Comparison of ENCODE assay signal across 13 cellular contexts in genomic region chr4:21554036-21554435, GRCh38.
DNase-seq lines count a peak whose midpoint lies in the region; ATAC-seq and TF ChIP-seq lines count a peak whose summit lies in the region.
"Had no signal": no experiment of that assay in that cellular context is flagged by ENCODE, and none has a peak within 500 bp of the region (broad histone marks: within the 10 kb centered on the region; RNA-seq: fewer than 3 reads in every experiment).

No MANE protein-coding gene starts in this region.

- H3K9ac ChIP-seq in SK-N-SH = no peak overlapping the region
- no peak overlapping the region for H3K9ac ChIP-seq in mesenchymal stem cell (ENCODE audit: low read length)
- H3K9ac ChIP-seq: BLaER1 treated with 17β-estradiol and CSF1 and Interleukin-3, amounts not matched to agents 10 nM and 100 nM had no signal

- H3K23ac ChIP-seq in mesenchymal stem cell (ENCODE audit: low read length in 2 of 2) = peak overlapping the region in 1 of 2 experiments; percentile 89

- no peak overlapping the region for H2BK5ac ChIP-seq in mesenchymal stem cell (ENCODE audit: low read depth, low read length, poor library complexity, severe bottlenecking)

- H3K9me3 ChIP-seq in SK-N-SH (no peaks in the 10 kb centered on the region), mesenchymal stem cell (ENCODE audit: control insufficient read depth, low read length) (no peaks in the 10 kb centered on the region)
- H3K9me3 ChIP-seq: BLaER1 treated with 17β-estradiol and CSF1 and Interleukin-3, amounts not matched to agents 10 nM and 100 nM had no signal

- POLR2A ChIA-PET in SK-N-SH (lab: Yijun Ruan, JAX) = no interaction called here

- peak overlapping the region in 1 of 2 experiments; percentile 37 for H3K4ac ChIP-seq in mesenchymal stem cell (ENCODE audit: low read depth in 1 of 2, low read length in 2 of 2)

- no peak for TF ChIP-seq RAD21 in SK-N-SH (IDR thresholded peaks at IDR 0.05; ENCODE audit: low read length)

- H3K9me2 ChIP-seq in SK-N-SH = no peaks in the 10 kb centered on the region

- H3K4me1 ChIP-seq in SK-N-SH (ENCODE audit: control insufficient read depth in 1 of 2, insufficient read depth in 2 of 2, low read depth in 1 of 2, low read length in 1 of 2) (peaks cover 0 to 39% of the 10 kb centered on the region in 2 experiments; a peak in 2 of 4 replicates), mesenchymal stem cell (ENCODE audit: control insufficient read depth, insufficient read depth, low read depth, low read length) (no peaks in the 10 kb centered on the region)
- H3K4me1 ChIP-seq: BLaER1 treated with 17β-estradiol and CSF1 and Interleukin-3, amounts not matched to agents 10 nM and 100 nM had no signal

- no peak overlapping the region for H4K8ac ChIP-seq in mesenchymal stem cell (ENCODE audit: low read length)

- H2AK5ac ChIP-seq in mesenchymal stem cell (ENCODE audit: low read length, severe bottlenecking) = no peak overlapping the region

- peak overlapping the region; percentile 23 to 73 for H3K18ac ChIP-seq in mesenchymal stem cell (ENCODE audit: low read depth in 1 of 2, low read length in 2 of 2)

- TF ChIP-seq CTCF in SK-N-SH (IDR thresholded peaks at IDR 0.05) = no peak

- no peak overlapping the region for H2BK15ac ChIP-seq in mesenchymal stem cell (ENCODE audit: low read depth, poor library complexity, severe bottlenecking)

- H3K4me2 ChIP-seq in SK-N-SH (no peak overlapping the region), mesenchymal stem cell (ENCODE audit: low read length, poor library complexity, severe bottlenecking) (no peak overlapping the region)
- H3K4me2 ChIP-seq: BLaER1 treated with 17β-estradiol and CSF1 and Interleukin-3, amounts not matched to agents 10 nM and 100 nM had no signal

- H3K4me3 ChIP-seq in SK-N-SH (ENCODE audit: low read depth in 2 of 2, low read length in 1 of 2) (no peak overlapping the region), mesenchymal stem cell (ENCODE audit: insufficient read depth in 1 of 2, low read depth in 1 of 2, low read length in 2 of 2) (no peak overlapping the region)
- H3K4me3 ChIP-seq: BLaER1 treated with 17β-estradiol and CSF1 and Interleukin-3, amounts not matched to agents 10 nM and 100 nM had no signal

- peak overlapping the region in 1 of 2 experiments; percentile 75 for H3K14ac ChIP-seq in mesenchymal stem cell (ENCODE audit: low read length in 2 of 2)

- no peak overlapping the region for H2AFZ ChIP-seq in SK-N-SH (ENCODE audit: low read depth)
- H2AFZ ChIP-seq in mesenchymal stem cell (ENCODE audit: low read depth, low read length) = no peak overlapping the region

- H3K79me1 ChIP-seq in mesenchymal stem cell (replicated peaks; ENCODE audit: low read length, poor library complexity, severe bottlenecking) = no peaks in the 10 kb centered on the region

- H4K20me1 ChIP-seq in SK-N-SH (ENCODE audit: insufficient read depth) = no peaks in the 10 kb centered on the region
- H4K20me1 ChIP-seq: BLaER1 treated with 17β-estradiol and CSF1 and Interleukin-3, amounts not matched to agents 10 nM and 100 nM had no signal

- ATAC-seq in SK-N-SH treated with all-trans-retinoic acid at 6 μM for 48 hours = no peak

- H3K27me3 ChIP-seq in SK-N-SH (ENCODE audit: insufficient read depth) (no peaks in the 10 kb centered on the region), mesenchymal stem cell (ENCODE audit: control insufficient read depth in 1 of 2, insufficient read depth in 1 of 2, low read length in 2 of 2) (no peaks in the 10 kb centered on the region)
- H3K27me3 ChIP-seq: BLaER1 treated with 17β-estradiol and CSF1 and Interleukin-3, amounts not matched to agents 10 nM and 100 nM had no signal

- peak overlapping the region; percentile 29 to 38 for H2BK12ac ChIP-seq in mesenchymal stem cell (ENCODE audit: low read length in 2 of 2)

- H4K91ac ChIP-seq in mesenchymal stem cell (ENCODE audit: low read length) = peak overlapping the region; percentile 73

- TF ChIP-seq EP300 in SK-N-SH (IDR thresholded peaks at IDR 0.05; ENCODE audit: borderline replicate concordance in 1 of 2, low read depth in 1 of 2, low read length in 1 of 2) = no peak

- DNase-seq in SK-N-SH (peak; percentile 2), SK-N-DZ (ENCODE audit: low spot score) (peak; percentile 23), mesenchymal stem cell (no peak), NCI-H146 treated with DMSO at 0.1 percent for 48 hours (lab: John Stamatoyannopoulos, UW; ENCODE audit: unreplicated experiment) (no peak), OCI-M2 (lab: John Stamatoyannopoulos, UW; ENCODE audit: unreplicated experiment) (no peak)
- no peak for DNase-seq in activated CD4-positive, alpha-beta T cell treated with anti-CD3 and anti-CD28 coated beads for 48 hours
- DNase-seq: CD4-positive, CD25-positive, alpha-beta regulatory T cell; DMS53; GOT3; H9 had no signal

- H3K79me2 ChIP-seq in SK-N-SH (ENCODE audit: insufficient read depth) = no peaks in the 10 kb centered on the region

- H2BK120ac ChIP-seq in mesenchymal stem cell (ENCODE audit: low read depth, low read length) = no peak overlapping the region

- no peaks in the 10 kb centered on the region for H3F3A ChIP-seq in SK-N-SH (replicated peaks; ENCODE audit: insufficient read depth)

- H3K36me3 ChIP-seq in SK-N-SH (replicated peaks in 1 of 2; ENCODE audit: control insufficient read depth in 1 of 2, insufficient read depth in 2 of 2, low read length in 1 of 2) = no peaks in the 10 kb centered on the region
- H3K36me3 ChIP-seq in mesenchymal stem cell (ENCODE audit: control insufficient read depth in 1 of 2, insufficient read depth in 2 of 2, low read depth in 1 of 2, low read length in 2 of 2) = no peaks in the 10 kb centered on the region
- H3K36me3 ChIP-seq: BLaER1 treated with 17β-estradiol and CSF1 and Interleukin-3, amounts not matched to agents 10 nM and 100 nM had no signal

- H3K27ac ChIP-seq in SK-N-SH (ENCODE audit: low read depth in 2 of 2, low read length in 1 of 2) = peak overlapping the region in 1 of 2 experiments; percentile 94; a peak in 2 of 4 replicates
- no peak overlapping the region for H3K27ac ChIP-seq in mesenchymal stem cell (ENCODE audit: low read length, poor library complexity, severe bottlenecking)
- H3K27ac ChIP-seq: 22Rv1; BLaER1 treated with 17β-estradiol and CSF1 and Interleukin-3, amounts not matched to agents 10 nM and 100 nM had no signal

- CTCF ChIA-PET in SK-N-SH (lab: Yijun Ruan, JAX) = interaction anchor here (0.9 to 1.7 kb wide), 3 partner anchors 20 to 214 kb away, joined by 3 read pairs; no protein-coding TSS in a partner anchor

TF ChIP-seq in SK-N-SH, 30 proteins besides CTCF, POLR2A, EP300 and RAD21 (continues in another document):
- TF ChIP-seq FOXM1 (IDR thresholded peaks at IDR 0.05; ENCODE audit: low read depth) = no peak
- TF ChIP-seq RFX5 (IDR thresholded peaks at IDR 0.05; ENCODE audit: low read length) = no peak
- TF ChIP-seq, protein P1, sequence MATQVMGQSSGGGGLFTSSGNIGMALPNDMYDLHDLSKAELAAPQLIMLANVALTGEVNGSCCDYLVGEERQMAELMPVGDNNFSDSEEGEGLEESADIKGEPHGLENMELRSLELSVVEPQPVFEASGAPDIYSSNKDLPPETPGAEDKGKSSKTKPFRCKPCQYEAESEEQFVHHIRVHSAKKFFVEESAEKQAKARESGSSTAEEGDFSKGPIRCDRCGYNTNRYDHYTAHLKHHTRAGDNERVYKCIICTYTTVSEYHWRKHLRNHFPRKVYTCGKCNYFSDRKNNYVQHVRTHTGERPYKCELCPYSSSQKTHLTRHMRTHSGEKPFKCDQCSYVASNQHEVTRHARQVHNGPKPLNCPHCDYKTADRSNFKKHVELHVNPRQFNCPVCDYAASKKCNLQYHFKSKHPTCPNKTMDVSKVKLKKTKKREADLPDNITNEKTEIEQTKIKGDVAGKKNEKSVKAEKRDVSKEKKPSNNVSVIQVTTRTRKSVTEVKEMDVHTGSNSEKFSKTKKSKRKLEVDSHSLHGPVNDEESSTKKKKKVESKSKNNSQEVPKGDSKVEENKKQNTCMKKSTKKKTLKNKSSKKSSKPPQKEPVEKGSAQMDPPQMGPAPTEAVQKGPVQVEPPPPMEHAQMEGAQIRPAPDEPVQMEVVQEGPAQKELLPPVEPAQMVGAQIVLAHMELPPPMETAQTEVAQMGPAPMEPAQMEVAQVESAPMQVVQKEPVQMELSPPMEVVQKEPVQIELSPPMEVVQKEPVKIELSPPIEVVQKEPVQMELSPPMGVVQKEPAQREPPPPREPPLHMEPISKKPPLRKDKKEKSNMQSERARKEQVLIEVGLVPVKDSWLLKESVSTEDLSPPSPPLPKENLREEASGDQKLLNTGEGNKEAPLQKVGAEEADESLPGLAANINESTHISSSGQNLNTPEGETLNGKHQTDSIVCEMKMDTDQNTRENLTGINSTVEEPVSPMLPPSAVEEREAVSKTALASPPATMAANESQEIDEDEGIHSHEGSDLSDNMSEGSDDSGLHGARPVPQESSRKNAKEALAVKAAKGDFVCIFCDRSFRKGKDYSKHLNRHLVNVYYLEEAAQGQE (IDR thresholded peaks at IDR 0.05; ENCODE audit: low read depth, low read length) = no peak

TF ChIP-seq in SK-N-SH treated with all-trans-retinoic acid at 6 μM for 48 hours, 23 proteins besides CTCF, POLR2A, EP300 and RAD21 (continues in another document):
- TF ChIP-seq RARB (CRISPR knock-in tag; IDR thresholded peaks at IDR 0.05) (no peak), ZFP30 (CRISPR knock-in tag; IDR thresholded peaks at IDR 0.05) (no peak), BACH2 (CRISPR knock-in tag; IDR thresholded peaks at IDR 0.05; ENCODE audit: borderline replicate concordance) (no peak), TCF4 (CRISPR knock-in tag; IDR thresholded peaks at IDR 0.05; ENCODE audit: borderline replicate concordance) (no peak)
- TF ChIP-seq, protein P2, sequence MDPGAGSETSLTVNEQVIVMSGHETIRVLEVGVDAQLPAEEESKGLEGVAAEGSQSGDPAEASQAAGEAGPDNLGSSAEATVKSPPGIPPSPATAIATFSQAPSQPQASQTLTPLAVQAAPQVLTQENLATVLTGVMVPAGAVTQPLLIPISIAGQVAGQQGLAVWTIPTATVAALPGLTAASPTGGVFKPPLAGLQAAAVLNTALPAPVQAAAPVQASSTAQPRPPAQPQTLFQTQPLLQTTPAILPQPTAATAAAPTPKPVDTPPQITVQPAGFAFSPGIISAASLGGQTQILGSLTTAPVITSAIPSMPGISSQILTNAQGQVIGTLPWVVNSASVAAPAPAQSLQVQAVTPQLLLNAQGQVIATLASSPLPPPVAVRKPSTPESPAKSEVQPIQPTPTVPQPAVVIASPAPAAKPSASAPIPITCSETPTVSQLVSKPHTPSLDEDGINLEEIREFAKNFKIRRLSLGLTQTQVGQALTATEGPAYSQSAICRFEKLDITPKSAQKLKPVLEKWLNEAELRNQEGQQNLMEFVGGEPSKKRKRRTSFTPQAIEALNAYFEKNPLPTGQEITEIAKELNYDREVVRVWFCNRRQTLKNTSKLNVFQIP (CRISPR knock-in tag; IDR thresholded peaks at IDR 0.05; ENCODE audit: borderline replicate concordance, low read depth) = no peak

Comparison
In these comparisons a context has a peak if more than half of its experiments do, and no peak if none do; other contexts are left out.
1. DNase-seq: peak in SK-N-SH (single experiment) and SK-N-DZ (single experiment); none in mesenchymal stem cell (single experiment), NCI-H146 treated with DMSO at 0.1 percent for 48 hours (single experiment), OCI-M2 (single experiment) and activated CD4-positive, alpha-beta T cell treated with anti-CD3 and anti-CD28 coated beads for 48 hours (single experiment).